ENCODE assay signal across 1 cellular context in genomic region chr13:48636550-48636949, GRCh38.
TF ChIP-seq lines count a peak whose summit lies in the region.

No MANE protein-coding gene starts in this region.

TF ChIP-seq in endothelial cell of umbilical vein, 7 proteins besides CTCF, POLR2A, EP300 and RAD21 (continued from another document):
- TF ChIP-seq GATA2 (IDR thresholded peaks at IDR 0.05; ENCODE audit: insufficient read depth, insufficient read length, low read depth, low read length), result no peak
